In genomic region chr17:37344519-37344918, GRCh38 we compare ENCODE assay signal across 28 cellular contexts. TPM values are rescaled to one million over a fixed set of nuclear protein-coding genes. Genes with fewer than 3 reads are reported as not detected.
"Had no signal": no experiment of that assay in that cellular context is flagged by ENCODE, and none has a peak within 500 bp of the region (broad histone marks: within the 10 kb centered on the region; RNA-seq: fewer than 3 reads in every experiment).

No MANE protein-coding gene starts in this region.

- H3K9me3 Mint-ChIP-seq: activated naive CD4-positive, alpha-beta T cell treated with anti-CD3 and anti-CD28 coated beads, Interleukin-2, amount 50 U/mL, for 72 hours; activated naive CD8-positive, alpha-beta T cell treated with anti-CD3 and anti-CD28 coated beads, Interleukin-2, amount 50 U/mL, for 24 hours had no signal

- H3K27me3 Mint-ChIP-seq: activated naive CD8-positive, alpha-beta T cell treated with anti-CD3 and anti-CD28 coated beads, Interleukin-2, amount 50 U/mL, for 24 hours had no signal

- H3K4me3 Mint-ChIP-seq: activated naive CD8-positive, alpha-beta T cell treated with anti-CD3 and anti-CD28 coated beads, Interleukin-2, amount 50 U/mL, for 24 hours had no signal

- H3K27ac Mint-ChIP-seq: activated naive CD4-positive, alpha-beta T cell treated with anti-CD3 and anti-CD28 coated beads, Interleukin-2, amount 50 U/mL, for 72 hours; activated naive CD8-positive, alpha-beta T cell treated with anti-CD3 and anti-CD28 coated beads, Interleukin-2, amount 50 U/mL, for 24 hours had no signal

- H3K9me3 ChIP-seq: ascending aorta, body of pancreas, Peyer's patch had no signal

- ATAC-seq: activated naive CD8-positive, alpha-beta T cell treated with anti-CD3 and anti-CD28 coated beads, Interleukin-2, amount 50 U/mL, for 24 hours; body of pancreas; K562 had no signal

- DNase-seq: activated CD4-positive, alpha-beta T cell treated with anti-CD3 and anti-CD28 coated beads for 4 hours; activated CD4-positive, alpha-beta T cell treated with anti-CD3 and anti-CD28 coated beads, Interleukin-2, amount 50 U/mL, for 4 hours; activated CD4-positive, CD25-positive, alpha-beta regulatory T cell; activated CD8-positive, alpha-beta memory T cell treated with anti-CD3 and anti-CD28 coated beads, Interleukin-2, amount 50 U/mL, for 48 hours; activated effector memory CD4-positive, alpha-beta T cell treated with anti-CD3 and anti-CD28 coated beads, Interleukin-2, amount 50 U/mL, for 16 hours; activated naive CD4-positive, alpha-beta T cell treated with Interleukin-2 at 50 U/mL for 16 hours; activated naive CD8-positive, alpha-beta T cell treated with anti-CD3 and anti-CD28 coated beads, Interleukin-2, amount 50 U/mL, for 24 hours; activated T-cell treated with anti-CD3 and anti-CD28 coated beads, Interleukin-2, amount 50 U/mL, for 1 hour; amniotic stem cell; body of pancreas; central memory CD4-positive, alpha-beta T cell; Kasumi-1; NCI-H1105 treated with DMSO at 0.1 percent for 48 hours; NCI-H1436 treated with DMSO at 0.1 percent for 48 hours; NCI-H187; NCI-H2081; NCI-H510A treated with DMSO at 0.1 percent for 48 hours; NCI-H69; NK-92 treated with Interleukin-12 subunit alpha and Interleukin-12 subunit beta, amount 100 ng/mL, for 24 hours; Peyer's patch; Right ventricle myocardium superior had no signal

RNA-seq across cellular contexts. Expression of gene C17orf78, which starts 31.3 kb away (rescaled TPM):
- total RNA-seq: activated CD8-positive, alpha-beta memory T cell treated with anti-CD3 and anti-CD28 coated beads for 36 hours; activated naive CD4-positive, alpha-beta T cell treated with anti-CD3 and anti-CD28 coated beads, Interleukin-2, amount 50 U/mL, for 72 hours; ascending aorta; body of pancreas; bronchial epithelial cell; chondrocyte; K562; Right ventricle myocardium superior; SK-MEL-5 had no signal
